Comparison of ENCODE assay signal across 12 cellular contexts in genomic region chr6:18327621-18328548, GRCh38. TPM values are rescaled to one million over a fixed set of nuclear protein-coding genes. Genes with fewer than 3 reads are reported as not detected.
DNase-seq lines count a peak whose midpoint lies in the region; ATAC-seq and TF ChIP-seq lines count a peak whose summit lies in the region.
"Had no signal": no experiment of that assay in that cellular context is flagged by ENCODE, and none has a peak within 500 bp of the region (broad histone marks: within the 10 kb centered on the region; RNA-seq: fewer than 3 reads in every experiment).

No MANE protein-coding gene starts in this region.

- H3K4me1 ChIP-seq in GM23338 (ENCODE audit: insufficient read depth) (peaks cover 13% of the 10 kb centered on the region), esophagus muscularis mucosa (peaks cover 0 to 15% (median 10%) of the 10 kb centered on the region in 4 donors)

- intact Hi-C loops in esophagus muscularis mucosa (cut with DNase I) = loop anchor here (10.0 kb wide), 1 partner anchor 57 kb away; the partner anchor contains the start of gene RNF144B

- WGBS in esophagus muscularis mucosa = 68% methylated on average over 8 of the region's 8 CpGs

- H3K27me3 Mint-ChIP-seq in GM23338 (ENCODE audit: insufficient read depth, low read depth, poor library complexity) = no peaks in the 10 kb centered on the region

- no peaks in the 10 kb centered on the region for H3K79me2 ChIP-seq in GM23338 (replicated peaks; ENCODE audit: insufficient read depth)

- in situ Hi-C loops in GM13976 (cut with MboI; ENCODE audit: low sequenced_read_pairs, unreplicated experiment) = loop anchor here (10.0 kb wide), 1 partner anchor 177 kb away; no protein-coding TSS in a partner anchor

- H3K9me3 Mint-ChIP-seq in GM23338 = no peaks in the 10 kb centered on the region; the same call in 2 of the 3 replicates
- no peaks in the 10 kb centered on the region for H3K9me3 Mint-ChIP-seq in activated naive CD4-positive, alpha-beta T cell treated with anti-CD3 and anti-CD28 coated beads, Interleukin-2, amount 50 U/mL, for 72 hours

- no peaks in the 10 kb centered on the region for H3K36me3 Mint-ChIP-seq in GM23338 (ENCODE audit: low read depth)
- no peaks in the 10 kb centered on the region for H3K36me3 Mint-ChIP-seq in activated naive CD4-positive, alpha-beta T cell treated with anti-CD3 and anti-CD28 coated beads, Interleukin-2, amount 50 U/mL, for 72 hours
- H3K36me3 Mint-ChIP-seq: brain had no signal

- peak; percentile 85 for ATAC-seq in GM23338
- no peak for ATAC-seq in activated naive CD4-positive, alpha-beta T cell treated with anti-CD3 and anti-CD28 coated beads, Interleukin-2, amount 50 U/mL, for 72 hours

- H3K27ac ChIP-seq in GM23338 (ENCODE audit: low read depth) (no peak overlapping the region), esophagus muscularis mucosa (replicated peaks in 1 of 4) (peak overlapping the region; percentile 11 to 38 (median 20))

- TF ChIP-seq CTCF in GM23338 (conservative IDR thresholded peaks at IDR 0.05; ENCODE audit: low read depth in 2 of 2) (no peak), esophagus muscularis mucosa (IDR thresholded peaks at IDR 0.05) (no peak), GM13976 (IDR thresholded peaks at IDR 0.05; ENCODE audit: borderline replicate concordance, control extremely low read depth, extremely low read depth, insufficient read depth, missing control alignments) (no peak)

- H3K9me2 ChIP-seq in GM23338 (ENCODE audit: insufficient read depth) = no peaks in the 10 kb centered on the region

- H3K36me3 ChIP-seq in GM23338 (ENCODE audit: insufficient read depth) (no peaks in the 10 kb centered on the region), esophagus muscularis mucosa (no peaks in the 10 kb centered on the region)
- H3K36me3 ChIP-seq: tibial nerve had no signal

- H3K27me3 ChIP-seq in GM23338 (ENCODE audit: insufficient read depth) (no peaks in the 10 kb centered on the region), esophagus muscularis mucosa (no peaks in the 10 kb centered on the region)
- H3K27me3 ChIP-seq: tibial nerve had no signal

- H2AFZ ChIP-seq in GM23338 = no peak overlapping the region

- no peak for TF ChIP-seq EP300 in esophagus muscularis mucosa (IDR thresholded peaks at IDR 0.05)

- H3K9me3 ChIP-seq in esophagus muscularis mucosa = no peaks in the 10 kb centered on the region
- H3K9me3 ChIP-seq: tibial nerve had no signal

- H3K4me3 Mint-ChIP-seq in GM23338 = no peak overlapping the region
- H3K4me3 Mint-ChIP-seq: brain had no signal

- peaks cover 29% of the 10 kb centered on the region for H3K4me1 Mint-ChIP-seq in GM23338

- peak; percentile 75 for DNase-seq in GM23338 (ENCODE audit: low spot score)
- peak; percentile 16 for DNase-seq in NCI-H2227 treated with DMSO at 0.1 percent for 48 hours (lab: John Stamatoyannopoulos, UW)
- DNase-seq in esophagus muscularis mucosa (ENCODE audit: extremely low spot score) = no peak
- DNase-seq in retina = peak; percentile 44
- no peak for DNase-seq in GM13976 (ENCODE audit: low spot score)
- DNase-seq in NK-92 treated with Interleukin-12 subunit alpha and Interleukin-12 subunit beta, amount 100 ng/mL, for 24 hours (lab: John Stamatoyannopoulos, UW) = no peak
- DNase-seq in activated naive CD4-positive, alpha-beta T cell treated with anti-CD3 and anti-CD28 coated beads, Interleukin-2, amount 50 U/mL, for 72 hours (ENCODE audit: low spot score in 2 of 2) = no peak
- DNase-seq: activated CD4-positive, alpha-beta T cell treated with anti-CD3 and anti-CD28 coated beads for 4 hours; NCI-H1694 treated with DMSO at 0.1 percent for 48 hours; small intestine had no signal

- no peak overlapping the region for H3K27ac Mint-ChIP-seq in GM23338
- H3K27ac Mint-ChIP-seq in activated naive CD4-positive, alpha-beta T cell treated with anti-CD3 and anti-CD28 coated beads, Interleukin-2, amount 50 U/mL, for 72 hours = no peak overlapping the region

- H3K4me2 ChIP-seq in GM23338 = no peak overlapping the region

- TF ChIP-seq POLR2A in esophagus muscularis mucosa (IDR thresholded peaks at IDR 0.05; ENCODE audit: low read depth) = no peak

- no peaks in the 10 kb centered on the region for H3F3A ChIP-seq in GM23338 (replicated peaks; ENCODE audit: low read depth)

- no peak overlapping the region for H3K4me3 ChIP-seq in GM23338
- no peak overlapping the region for H3K4me3 ChIP-seq in esophagus muscularis mucosa
- H3K4me3 ChIP-seq: tibial nerve had no signal

- no peaks in the 10 kb centered on the region for H4K20me1 ChIP-seq in GM23338 (replicated peaks; ENCODE audit: insufficient read depth)

TF ChIP-seq in GM23338, 12 proteins besides CTCF, POLR2A, EP300 and RAD21 (continues in another document):
- TF ChIP-seq ZNF331 (CRISPR knock-in tag; IDR thresholded peaks at IDR 0.05; ENCODE audit: low read depth) (no peak), REST (IDR thresholded peaks at IDR 0.05; ENCODE audit: unreplicated experiment) (no peak), ETS1 (IDR thresholded peaks at IDR 0.05) (no peak), NANOG (IDR thresholded peaks at IDR 0.05; ENCODE audit: borderline replicate concordance) (no peak), EZH2 (IDR thresholded peaks at IDR 0.05; ENCODE audit: low read depth, unreplicated experiment) (no peak), POLR2AphosphoS5 (IDR thresholded peaks at IDR 0.05; ENCODE audit: low read depth) (no peak), STAT1 (IDR thresholded peaks at IDR 0.05; ENCODE audit: unreplicated experiment) (no peak), JUNB (IDR thresholded peaks at IDR 0.05; ENCODE audit: unreplicated experiment) (no peak), ZNF114 (CRISPR knock-in tag; IDR thresholded peaks at IDR 0.05) (no peak)

RNA-seq across cellular contexts. Expression of gene RNF144B, which starts 59.3 kb away (rescaled TPM):
- 8.0 and 9.0 TPM in 2 replicates for total RNA-seq in GM23338 (2014; rRNA removed; shearing (Covaris generic))
- 3.2 and 4.2 TPM in 2 replicates for polyA plus RNA-seq in GM23338 (2016; fragmentation: Nextera tagmentation; extraction: Ambion mirVana)
- total RNA-seq in esophagus muscularis mucosa = 10 to 100 TPM in 3 of 4 donors, 1 to 10 TPM in 1; 6.6 to 20.0 (median 12.1) TPM
- total RNA-seq in activated naive CD4-positive, alpha-beta T cell treated with anti-CD3 and anti-CD28 coated beads, Interleukin-2, amount 50 U/mL, for 72 hours = under 1 TPM; 0.91 to 0.95 TPM

Comparison
In these comparisons a context has a peak if more than half of its experiments do, and no peak if none do; other contexts are left out.
1. DNase-seq: peak in GM23338 (single experiment), NCI-H2227 treated with DMSO at 0.1 percent for 48 hours (single experiment) and retina (single experiment); none in esophagus muscularis mucosa (single experiment), GM13976 (single experiment), NK-92 treated with Interleukin-12 subunit alpha and Interleukin-12 subunit beta, amount 100 ng/mL, for 24 hours (single experiment) and activated naive CD4-positive, alpha-beta T cell treated with anti-CD3 and anti-CD28 coated beads, Interleukin-2, amount 50 U/mL, for 72 hours (0 of 2).